ENCODE assay signal across 1 cellular context in the genomic region with DNA sequence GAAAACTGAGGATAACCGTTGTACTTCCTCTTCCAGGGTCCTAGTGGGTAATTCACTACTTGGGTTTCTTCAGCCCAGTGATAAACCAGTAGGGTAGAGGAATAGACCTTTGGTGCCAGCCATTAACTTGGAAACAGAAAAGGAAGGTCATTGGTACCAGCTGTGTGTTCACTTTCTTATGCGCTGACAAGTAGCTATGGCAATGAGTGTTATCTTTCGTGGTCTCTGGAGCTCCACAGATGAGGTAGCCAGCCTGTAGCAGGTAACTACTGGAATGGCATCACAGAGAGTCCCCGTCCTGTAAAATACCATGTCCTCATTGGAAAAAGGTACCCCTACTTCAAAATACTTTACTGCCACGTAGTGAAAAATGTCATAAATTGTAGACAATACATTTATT.
TF ChIP-seq lines count a peak whose summit lies in the region.

No MANE protein-coding gene starts in this region.

TF ChIP-seq in H1, 55 proteins besides CTCF, POLR2A, EP300 and RAD21:
- TF ChIP-seq EGR1 (IDR thresholded peaks at IDR 0.05; ENCODE audit: borderline replicate concordance, low read depth, low read length): no peak
TF ChIP-seq in H1: peak in this region for 0.
